ENCODE assay signal across 27 cellular contexts in genomic region chr5:14491015-14491414, GRCh38.
DNase-seq lines count a peak whose midpoint lies in the region; ATAC-seq and TF ChIP-seq lines count a peak whose summit lies in the region.
"Had no signal": no experiment of that assay in that cellular context is flagged by ENCODE, and none has a peak within 500 bp of the region (broad histone marks: within the 10 kb centered on the region; RNA-seq: fewer than 3 reads in every experiment).

No MANE protein-coding gene starts in this region.

- no peaks in the 10 kb centered on the region for H3K9me3 ChIP-seq in Loucy (ENCODE audit: insufficient read depth, low read depth, low read length)
- H3K9me3 ChIP-seq: A549, adrenal gland, colonic mucosa, esophagus muscularis mucosa, HAP-1, MG63, neutrophil, thoracic aorta, vagina had no signal

- POLR2A ChIA-PET in activated CD4-positive, alpha-beta memory T cell treated with anti-CD3 and anti-CD28 coated beads for 36 hours (lab: Charles Lee) = no interaction called here

- peak overlapping the region; percentile 18 for H3K4me2 ChIP-seq in Loucy (ENCODE audit: low read depth, low read length, poor library complexity, severe bottlenecking)
- H3K4me2 ChIP-seq: A549 had no signal

- H3K79me2 ChIP-seq in ACC112 (ENCODE audit: control insufficient read depth, insufficient read depth, low read length, unreplicated experiment) = peaks cover 32% of the 10 kb centered on the region
- H3K79me2 ChIP-seq in Loucy (ENCODE audit: insufficient read depth, low read length) = no peaks in the 10 kb centered on the region

- H2AFZ ChIP-seq in ACC112 (ENCODE audit: low read length, unreplicated experiment) (no peak overlapping the region), Loucy (ENCODE audit: low read length) (no peak overlapping the region)

- no peaks in the 10 kb centered on the region for H3F3A ChIP-seq in Loucy (ENCODE audit: low read depth)

- TF ChIP-seq CTCF in Loucy (conservative IDR thresholded peaks at IDR 0.05; ENCODE audit: low read length) = no peak
- TF ChIP-seq CTCF in chondrocyte (IDR thresholded peaks at IDR 0.05) = no peak

- H3K4me3 ChIP-seq in ACC112 (ENCODE audit: low read depth, low read length) = no peak overlapping the region
- no peak overlapping the region for H3K4me3 ChIP-seq in Loucy (ENCODE audit: low read length, poor library complexity, severe bottlenecking)
- H3K4me3 ChIP-seq: A549, adrenal gland, colonic mucosa, esophagus muscularis mucosa, HAP-1, K562, MG63, thoracic aorta, vagina had no signal

- peak overlapping the region; percentile 2 for H3K27ac Mint-ChIP-seq in chondrocyte (ENCODE audit: unreplicated experiment)
- no peak overlapping the region for H3K27ac Mint-ChIP-seq in activated CD4-positive, alpha-beta memory T cell treated with anti-CD3 and anti-CD28 coated beads for 36 hours
- H3K27ac Mint-ChIP-seq: activated CD4-positive, alpha-beta T cell treated with anti-CD3 and anti-CD28 coated beads, Interleukin-2, amount 10 ng/mL, durations not matched to agents 24 days and 14 days; B cell had no signal

- DNase-seq in chondrocyte (ENCODE audit: low spot score) = no peak
- DNase-seq in islet precursor cell = peak; percentile 46
- DNase-seq in NCI-H2029 treated with DMSO at 0.1 percent for 48 hours (lab: John Stamatoyannopoulos, UW) = no peak
- DNase-seq in activated CD4-positive, alpha-beta memory T cell treated with anti-CD3 and anti-CD28 coated beads for 36 hours = no peak
- DNase-seq: activated CD4-positive, alpha-beta T cell treated with anti-CD3 and anti-CD28 coated beads, Interleukin-2, amount 10 ng/mL, durations not matched to agents 24 days and 14 days; activated naive CD4-positive, alpha-beta T cell; activated T-cell treated with anti-CD3 and anti-CD28 coated beads, Interleukin-2, amount 50 U/mL, for 4 hours; colonic mucosa; MG63; NCI-H1436; NCI-H2107; NCI-H446 treated with DMSO at 0.1 percent for 48 hours; stimulated activated naive CD8-positive, alpha-beta T cell treated with anti-CD3 and anti-CD28 coated beads, Interleukin-15, Interleukin-2, amounts not matched to agents 100 U/mL and 50 U/mL, for 24 hours had no signal

- H3K9me2 ChIP-seq in Loucy (replicated peaks; ENCODE audit: low read depth, low read length) = no peaks in the 10 kb centered on the region

- no peaks in the 10 kb centered on the region for H3K27me3 ChIP-seq in ACC112 (ENCODE audit: insufficient read depth, low read length)
- H3K27me3 ChIP-seq in Loucy (ENCODE audit: insufficient read depth, low read length, poor library complexity, severe bottlenecking) = no peaks in the 10 kb centered on the region
- H3K27me3 ChIP-seq: adrenal gland, colonic mucosa, esophagus muscularis mucosa, MG63, neutrophil, vagina had no signal

- H3K4me1 ChIP-seq in ACC112 (ENCODE audit: control insufficient read depth, insufficient read depth, low read length, unreplicated experiment) (peaks cover 18% of the 10 kb centered on the region), Loucy (ENCODE audit: insufficient read depth, low read length, poor library complexity, severe bottlenecking) (peaks cover 31% of the 10 kb centered on the region)
- H3K4me1 ChIP-seq: A549, colonic mucosa, HAP-1 had no signal

- CTCF ChIA-PET in activated CD4-positive, alpha-beta memory T cell treated with anti-CD3 and anti-CD28 coated beads for 36 hours (lab: Charles Lee) = no interaction called here

- H3K36me3 ChIP-seq in ACC112 (ENCODE audit: insufficient read depth, low read length) = peaks cover 60% of the 10 kb centered on the region
- H3K36me3 ChIP-seq in Loucy (ENCODE audit: insufficient read depth, low read length) = peaks cover 11% of the 10 kb centered on the region; the same call in 1 of the 2 replicates
- H3K36me3 ChIP-seq: neutrophil had no signal

- no peaks in the 10 kb centered on the region for H3K27me3 Mint-ChIP-seq in chondrocyte (ENCODE audit: low read depth)
- H3K27me3 Mint-ChIP-seq in activated CD4-positive, alpha-beta memory T cell treated with anti-CD3 and anti-CD28 coated beads for 36 hours = no peaks in the 10 kb centered on the region
- H3K27me3 Mint-ChIP-seq: activated CD4-positive, alpha-beta T cell treated with anti-CD3 and anti-CD28 coated beads, Interleukin-2, amount 10 ng/mL, durations not matched to agents 24 days and 14 days; B cell; progenitor cell of endocrine pancreas had no signal

- no peak overlapping the region for H3K9ac ChIP-seq in Loucy (ENCODE audit: low read depth, low read length, poor library complexity, severe bottlenecking)

- intact Hi-C loops in activated CD4-positive, alpha-beta memory T cell treated with anti-CD3 and anti-CD28 coated beads for 36 hours (cut with micrococcal nuclease) = no loop called here

- no peaks in the 10 kb centered on the region for H4K20me1 ChIP-seq in Loucy (ENCODE audit: insufficient read depth, low read length, poor library complexity, severe bottlenecking)

- peak overlapping the region; percentile 74; the same call in 1 of the 2 replicates for H3K27ac ChIP-seq in ACC112 (ENCODE audit: low read depth, low read length)
- H3K27ac ChIP-seq: A549, colonic mucosa, neutrophil, thoracic aorta, vagina had no signal

- H3K4me3 Mint-ChIP-seq in chondrocyte (ENCODE audit: unreplicated experiment) = no peak overlapping the region
- no peak overlapping the region for H3K4me3 Mint-ChIP-seq in activated CD4-positive, alpha-beta memory T cell treated with anti-CD3 and anti-CD28 coated beads for 36 hours
- H3K4me3 Mint-ChIP-seq: activated CD4-positive, alpha-beta T cell treated with anti-CD3 and anti-CD28 coated beads, Interleukin-2, amount 10 ng/mL, durations not matched to agents 24 days and 14 days; activated T-cell treated with anti-CD3 and anti-CD28 coated beads, Interleukin-2, amount 50 U/mL, for 4 hours; B cell had no signal

- peaks cover 55% of the 10 kb centered on the region for H3K36me3 Mint-ChIP-seq in chondrocyte (ENCODE audit: low read depth)
- no peaks in the 10 kb centered on the region for H3K36me3 Mint-ChIP-seq in activated CD4-positive, alpha-beta memory T cell treated with anti-CD3 and anti-CD28 coated beads for 36 hours

- no peaks in the 10 kb centered on the region for H3K4me1 Mint-ChIP-seq in chondrocyte (ENCODE audit: low read depth)
- H3K4me1 Mint-ChIP-seq in activated CD4-positive, alpha-beta memory T cell treated with anti-CD3 and anti-CD28 coated beads for 36 hours (ENCODE audit: low read depth) = no peaks in the 10 kb centered on the region
- H3K4me1 Mint-ChIP-seq: activated CD4-positive, alpha-beta T cell treated with anti-CD3 and anti-CD28 coated beads, Interleukin-2, amount 10 ng/mL, durations not matched to agents 24 days and 14 days; B cell had no signal

- no peaks in the 10 kb centered on the region for H3K9me3 Mint-ChIP-seq in chondrocyte (ENCODE audit: low read depth)
- H3K9me3 Mint-ChIP-seq in activated CD4-positive, alpha-beta memory T cell treated with anti-CD3 and anti-CD28 coated beads for 36 hours = no peaks in the 10 kb centered on the region
- H3K9me3 Mint-ChIP-seq: activated CD4-positive, alpha-beta T cell treated with anti-CD3 and anti-CD28 coated beads, Interleukin-2, amount 10 ng/mL, durations not matched to agents 24 days and 14 days had no signal

- ATAC-seq in GM18870 (IDR thresholded peaks at IDR 0.05; ENCODE audit: unreplicated experiment) (no peak), GM19324 (IDR thresholded peaks at IDR 0.05; ENCODE audit: low FRiP score, unreplicated experiment) (no peak)
- ATAC-seq: activated T-cell treated with anti-CD3 and anti-CD28 coated beads, Interleukin-2, amount 50 U/mL, for 4 hours; K562; stimulated activated naive CD8-positive, alpha-beta T cell treated with anti-CD3 and anti-CD28 coated beads, Interleukin-15, Interleukin-2, amounts not matched to agents 100 U/mL and 50 U/mL, for 24 hours had no signal
